ENCODE assay signal across 9 cellular contexts in genomic region chr15:68715111-68715510, GRCh38.
"Had no signal": no experiment of that assay in that cellular context is flagged by ENCODE, and none has a peak within 500 bp of the region (broad histone marks: within the 10 kb centered on the region; RNA-seq: fewer than 3 reads in every experiment).

No MANE protein-coding gene starts in this region.

- DNase-seq: GM23248, GOT3, H7, H9, HCEC 1CT, HFFc6 had no signal

- ATAC-seq: GM23338, HCT116 had no signal

- H3K9me3 ChIP-seq: HAP-1 had no signal

- H3K4me1 ChIP-seq: HAP-1 had no signal

- H3K4me3 ChIP-seq: GM23248, GM23338, HAP-1 had no signal

- H3K36me3 ChIP-seq: HAP-1 had no signal

- H3K27ac ChIP-seq: GM23248 had no signal
